Comparison of ENCODE assay signal across 23 cellular contexts in the genomic region with DNA sequence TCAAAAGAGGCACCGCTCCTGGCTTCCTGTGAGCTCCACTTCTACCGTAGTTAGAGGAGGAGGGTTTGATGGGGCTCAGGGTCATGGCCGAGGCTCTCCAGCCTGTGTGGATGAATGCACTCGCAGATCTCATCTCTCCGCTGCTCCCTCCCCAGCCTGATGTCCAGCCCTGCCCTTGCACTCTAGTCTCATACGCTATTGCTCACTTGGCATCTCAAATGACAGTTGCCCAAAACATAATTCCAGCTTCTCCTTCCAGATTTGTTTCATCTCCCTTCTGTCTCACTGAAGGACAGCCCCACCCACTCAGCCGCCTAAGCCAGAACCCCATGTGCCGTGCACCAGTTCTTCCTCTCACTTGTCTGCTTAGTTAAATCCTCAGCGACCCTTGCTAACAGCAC. TPM values are rescaled to one million over a fixed set of nuclear protein-coding genes. Genes with fewer than 3 reads are reported as not detected.
A peak's percentile ranks its signal among the peaks of the same experiment; 100 is the strongest.
DNase-seq lines count a peak whose midpoint lies in the region; ATAC-seq and TF ChIP-seq lines count a peak whose summit lies in the region.
"Had no signal": no experiment of that assay in that cellular context is flagged by ENCODE, and none has a peak within 500 bp of the region (broad histone marks: within the 10 kb centered on the region; RNA-seq: fewer than 3 reads in every experiment).

No MANE protein-coding gene starts in this region.

- no peaks in the 10 kb centered on the region for H3F3A ChIP-seq in neural progenitor cell (ENCODE audit: low read depth)

- DNase-seq in NCI-H524 (lab: John Stamatoyannopoulos, UW): peak; percentile 15 to 46
- DNase-seq in NCI-H524 treated with DMSO at 0.1 percent for 48 hours (lab: John Stamatoyannopoulos, UW): no peak
- no peak for DNase-seq in neural progenitor cell (ENCODE audit: low spot score)
- no peak for DNase-seq in thoracic aorta (ENCODE audit: low spot score)
- no peak for DNase-seq in kidney tubule cell (ENCODE audit: low spot score)
- no peak for DNase-seq in CD4-positive, alpha-beta T cell
- DNase-seq in right lobe of liver: no peak
- DNase-seq: activated CD8-positive, alpha-beta T cell treated with anti-CD3 and anti-CD28 coated beads, Interleukin-2, amount 10 ng/mL, durations not matched to agents 7 days and 5 days; activated naive CD4-positive, alpha-beta T cell treated with Interleukin-2 at 50 U/mL for 16 hours; activated T-cell treated with anti-CD3 and anti-CD28 coated beads, Interleukin-2, amount 50 U/mL, for 24 hours; H9; mammary epithelial cell; NCI-H187; NCI-H82; stimulated activated CD4-positive, alpha-beta T cell treated with anti-CD3 and anti-CD28 coated beads, Interleukin-4, amount 100 ng/mL, for 1 hour; stomach had no signal

- intact Hi-C loops in CD4-positive, alpha-beta T cell (cut with DNase I, micrococcal nuclease): no loop called here
- intact Hi-C loops in right lobe of liver (cut with DNase I): no loop called here

- H3K36me3 Mint-ChIP-seq in neural progenitor cell: no peaks in the 10 kb centered on the region
- H3K36me3 Mint-ChIP-seq in CD4-positive, alpha-beta T cell (ENCODE audit: low read depth): no peaks in the 10 kb centered on the region

- peaks cover 26% of the 10 kb centered on the region for H3K4me1 Mint-ChIP-seq in neural progenitor cell
- no peaks in the 10 kb centered on the region for H3K4me1 Mint-ChIP-seq in CD4-positive, alpha-beta T cell (ENCODE audit: low read depth)

- TF ChIP-seq CTCF in gastroesophageal sphincter (IDR thresholded peaks at IDR 0.05) (no peak), neural progenitor cell (IDR thresholded peaks at IDR 0.05) (no peak), thoracic aorta (IDR thresholded peaks at IDR 0.05) (no peak), right lobe of liver (IDR thresholded peaks at IDR 0.05) (no peak)
- TF ChIP-seq CTCF in CD4-positive, alpha-beta T cell (IDR thresholded peaks at IDR 0.05): no peak

- ATAC-seq in gastroesophageal sphincter (peak; percentile 46), thoracic aorta (ENCODE audit: insufficient number of reproducible peaks, low FRiP score, low read depth) (no peak), right lobe of liver (no peak)
- no peak for ATAC-seq in CD4-positive, alpha-beta T cell (ENCODE audit: poor library complexity)
- ATAC-seq: activated CD8-positive, alpha-beta T cell treated with anti-CD3 and anti-CD28 coated beads, Interleukin-2, amount 10 ng/mL, durations not matched to agents 7 days and 5 days; K562 had no signal

- no peaks in the 10 kb centered on the region for H3K79me2 ChIP-seq in neural progenitor cell (ENCODE audit: low read depth)

- TF ChIP-seq EP300 in gastroesophageal sphincter (IDR thresholded peaks at IDR 0.05): no peak

- H3K27ac Mint-ChIP-seq in neural progenitor cell: peak overlapping the region; percentile 68
- no peak overlapping the region for H3K27ac Mint-ChIP-seq in CD4-positive, alpha-beta T cell
- H3K27ac Mint-ChIP-seq: activated CD8-positive, alpha-beta T cell treated with anti-CD3 and anti-CD28 coated beads, Interleukin-2, amount 10 ng/mL, durations not matched to agents 7 days and 5 days; activated T-cell treated with anti-CD3 and anti-CD28 coated beads, Interleukin-2, amount 50 U/mL, for 24 hours; H9; T-helper 2 cell treated with Interferon-gamma antibody and Interleukin-4, amounts not matched to agents 5 μg/mL and 100 μg/mL, for 36 hours had no signal

- H2AFZ ChIP-seq in neural progenitor cell (replicated peaks): no peak overlapping the region

- 54 to 64% methylated on average over 3 to 6 of the region's 9 CpGs for WGBS in gastroesophageal sphincter (ENCODE audit: low coverage in 1 of 2), 2 donors
- 38% methylated on average over 8 of the region's 9 CpGs for WGBS in right lobe of liver (ENCODE audit: insufficient coverage, low coverage, low lambda C conversion rate, missing lambda C conversion rate)

- H3K9me3 ChIP-seq in gastroesophageal sphincter (no peaks in the 10 kb centered on the region), neural progenitor cell (ENCODE audit: low read depth) (no peaks in the 10 kb centered on the region), thoracic aorta (no peaks in the 10 kb centered on the region), right lobe of liver (no peaks in the 10 kb centered on the region)
- H3K9me3 ChIP-seq in CD4-positive, alpha-beta T cell (ENCODE audit: control insufficient read depth, low read length): no peaks in the 10 kb centered on the region
- H3K9me3 ChIP-seq: ascending aorta, stomach had no signal

- POLR2A ChIA-PET in CD4-positive, alpha-beta T cell (lab: Charles Lee): no interaction called here

- H3K36me3 ChIP-seq in gastroesophageal sphincter (no peaks in the 10 kb centered on the region), neural progenitor cell (no peaks in the 10 kb centered on the region), thoracic aorta (no peaks in the 10 kb centered on the region), right lobe of liver (no peaks in the 10 kb centered on the region)
- H3K36me3 ChIP-seq: ascending aorta, stomach had no signal

- CTCF ChIA-PET in CD4-positive, alpha-beta T cell (lab: Charles Lee): no interaction called here

- H4K20me1 ChIP-seq in neural progenitor cell (ENCODE audit: low read depth): no peaks in the 10 kb centered on the region

- peaks cover 12% of the 10 kb centered on the region for H3K27me3 Mint-ChIP-seq in neural progenitor cell (ENCODE audit: insufficient read depth, low read depth)
- H3K27me3 Mint-ChIP-seq in CD4-positive, alpha-beta T cell: no peaks in the 10 kb centered on the region
- H3K27me3 Mint-ChIP-seq: activated T-cell treated with anti-CD3 and anti-CD28 coated beads, Interleukin-2, amount 50 U/mL, for 24 hours had no signal

- H3K4me3 Mint-ChIP-seq in neural progenitor cell: no peak overlapping the region
- no peak overlapping the region for H3K4me3 Mint-ChIP-seq in CD4-positive, alpha-beta T cell
- H3K4me3 Mint-ChIP-seq: activated CD8-positive, alpha-beta T cell treated with anti-CD3 and anti-CD28 coated beads, Interleukin-2, amount 10 ng/mL, durations not matched to agents 7 days and 5 days; activated T-cell treated with anti-CD3 and anti-CD28 coated beads, Interleukin-2, amount 50 U/mL, for 24 hours; H9; T-helper 2 cell treated with Interferon-gamma antibody and Interleukin-4, amounts not matched to agents 5 μg/mL and 100 μg/mL, for 36 hours had no signal

- H3K4me3 ChIP-seq in gastroesophageal sphincter (peak overlapping the region in 1 of 2 donors; percentile 16), neural progenitor cell (no peak overlapping the region), thoracic aorta (peak overlapping the region; percentile 33), right lobe of liver (no peak overlapping the region)
- H3K4me3 ChIP-seq: K562, SK-N-MC, smooth muscle cell, stomach had no signal

- H3K27ac ChIP-seq in gastroesophageal sphincter: peak overlapping the region in 1 of 4 donors; percentile 61
- H3K27ac ChIP-seq in neural progenitor cell: no peak overlapping the region
- H3K27ac ChIP-seq in thoracic aorta: no peak overlapping the region
- no peak overlapping the region for H3K27ac ChIP-seq in CD4-positive, alpha-beta T cell (ENCODE audit: low read depth, low read length)
- no peak overlapping the region for H3K27ac ChIP-seq in right lobe of liver
- H3K27ac ChIP-seq: SK-N-MC had no signal

- H3K9me3 Mint-ChIP-seq in neural progenitor cell: no peaks in the 10 kb centered on the region
- H3K9me3 Mint-ChIP-seq in CD4-positive, alpha-beta T cell: no peaks in the 10 kb centered on the region
- H3K9me3 Mint-ChIP-seq: activated T-cell treated with anti-CD3 and anti-CD28 coated beads, Interleukin-2, amount 50 U/mL, for 24 hours; H9; T-helper 2 cell treated with Interferon-gamma antibody and Interleukin-4, amounts not matched to agents 5 μg/mL and 100 μg/mL, for 36 hours had no signal

- no peak for TF ChIP-seq POLR2A in gastroesophageal sphincter (IDR thresholded peaks at IDR 0.05)
- TF ChIP-seq POLR2A in right lobe of liver (IDR thresholded peaks at IDR 0.05): no peak

- H3K4me1 ChIP-seq in gastroesophageal sphincter (peaks cover 0 to 41% (median 9%) of the 10 kb centered on the region in 3 donors), neural progenitor cell (no peaks in the 10 kb centered on the region), thoracic aorta (ENCODE audit: control insufficient read depth in 1 of 2, low read depth in 2 of 2) (peaks cover 11 to 51% of the 10 kb centered on the region in 2 donors), right lobe of liver (no peaks in the 10 kb centered on the region)

- H3K9ac ChIP-seq in neural progenitor cell: no peak overlapping the region

- H3K4me2 ChIP-seq in neural progenitor cell: no peak overlapping the region
- H3K4me2 ChIP-seq: smooth muscle cell had no signal

- H3K27me3 ChIP-seq in gastroesophageal sphincter (peaks cover 12% of the 10 kb centered on the region), neural progenitor cell (no peaks in the 10 kb centered on the region), thoracic aorta (replicated peaks; ENCODE audit: insufficient read depth) (no peaks in the 10 kb centered on the region), right lobe of liver (no peaks in the 10 kb centered on the region)
- no peaks in the 10 kb centered on the region for H3K27me3 ChIP-seq in CD4-positive, alpha-beta T cell (ENCODE audit: control insufficient read depth, insufficient read depth, low read length)
- H3K27me3 ChIP-seq: ascending aorta, stomach had no signal

RNA-seq across cellular contexts. Expression of a gene that starts 22.8 kb away (rescaled TPM):
- total RNA-seq in gastroesophageal sphincter (100 to 1,000 TPM in 3 of 4 donors, 10 to 100 TPM in 1; 45.8 to 382 (median 160) TPM), neural progenitor cell (ENCODE audit: low replicate concordance) (0.74 and 0.75 TPM in 2 replicates), thoracic aorta (100 to 1,000 TPM; 334 to 424 TPM), right lobe of liver (1 to 10 TPM in 3 of 6 experiments, under 1 TPM in 3; 0.42 to 3.5 (median 1.2) TPM)
- total RNA-seq in CD4-positive, alpha-beta T cell: not detected
- total RNA-seq: A172; activated CD8-positive, alpha-beta T cell treated with anti-CD3 and anti-CD28 coated beads, Interleukin-2, amount 10 ng/mL, durations not matched to agents 7 days and 5 days; mammary epithelial cell had no signal

Comparison
In these comparisons a context has a peak if more than half of its experiments do, and no peak if none do; other contexts are left out.
1. DNase-seq: peak in NCI-H524 (2 of 2); none in NCI-H524 treated with DMSO at 0.1 percent for 48 hours (single experiment), neural progenitor cell (single experiment), thoracic aorta (single experiment), kidney tubule cell (single experiment), CD4-positive, alpha-beta T cell (0 of 10) and right lobe of liver (0 of 3).
2. RNA of a gene that starts 22.8 kb away (total RNA-seq): 334 to 424 TPM in thoracic aorta and 45.8 to 382 TPM in gastroesophageal sphincter; 0.42 to 3.5 TPM in right lobe of liver, 0.74 to 0.75 TPM in neural progenitor cell and not detected in CD4-positive, alpha-beta T cell; every median in the first group is over 10 times any median in the second.